In genomic region chr16:23026777-23027362, GRCh38 we compare ENCODE assay signal across 1 cellular context.
TF ChIP-seq lines count a peak whose summit lies in the region.

No MANE protein-coding gene starts in this region.

TF ChIP-seq in liver, 16 proteins besides CTCF, POLR2A, EP300 and RAD21 (continued from another document):
- TF ChIP-seq, protein P1, sequence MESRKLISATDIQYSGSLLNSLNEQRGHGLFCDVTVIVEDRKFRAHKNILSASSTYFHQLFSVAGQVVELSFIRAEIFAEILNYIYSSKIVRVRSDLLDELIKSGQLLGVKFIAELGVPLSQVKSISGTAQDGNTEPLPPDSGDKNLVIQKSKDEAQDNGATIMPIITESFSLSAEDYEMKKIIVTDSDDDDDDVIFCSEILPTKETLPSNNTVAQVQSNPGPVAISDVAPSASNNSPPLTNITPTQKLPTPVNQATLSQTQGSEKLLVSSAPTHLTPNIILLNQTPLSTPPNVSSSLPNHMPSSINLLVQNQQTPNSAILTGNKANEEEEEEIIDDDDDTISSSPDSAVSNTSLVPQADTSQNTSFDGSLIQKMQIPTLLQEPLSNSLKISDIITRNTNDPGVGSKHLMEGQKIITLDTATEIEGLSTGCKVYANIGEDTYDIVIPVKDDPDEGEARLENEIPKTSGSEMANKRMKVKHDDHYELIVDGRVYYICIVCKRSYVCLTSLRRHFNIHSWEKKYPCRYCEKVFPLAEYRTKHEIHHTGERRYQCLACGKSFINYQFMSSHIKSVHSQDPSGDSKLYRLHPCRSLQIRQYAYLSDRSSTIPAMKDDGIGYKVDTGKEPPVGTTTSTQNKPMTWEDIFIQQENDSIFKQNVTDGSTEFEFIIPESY (IDR thresholded peaks at IDR 0.05) = no peak
- no peak for TF ChIP-seq NR2F2 (IDR thresholded peaks at IDR 0.05)
